In the genomic region with DNA sequence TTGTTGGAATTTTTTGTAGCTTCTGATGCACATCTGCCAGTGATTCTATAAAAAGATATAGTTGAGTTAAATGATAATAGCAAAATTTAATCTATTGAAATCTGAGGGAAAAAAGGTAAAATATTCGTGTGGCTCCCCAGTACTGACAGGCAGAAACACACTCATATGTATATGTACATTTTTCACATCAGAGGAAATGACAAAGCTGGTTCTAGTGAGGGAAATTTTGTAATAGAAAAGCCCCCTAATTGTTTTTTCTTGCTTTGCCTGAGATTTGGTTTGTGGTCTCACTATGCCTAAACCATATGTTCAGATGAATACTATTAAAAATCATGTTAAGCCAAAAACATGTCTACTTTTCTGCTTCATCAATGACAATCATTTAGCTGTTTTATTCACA, we compare ENCODE assay signal across 14 cellular contexts.
DNase-seq lines count a peak whose midpoint lies in the region; ATAC-seq and TF ChIP-seq lines count a peak whose summit lies in the region.
"Had no signal": no experiment of that assay in that cellular context is flagged by ENCODE, and none has a peak within 500 bp of the region (broad histone marks: within the 10 kb centered on the region; RNA-seq: fewer than 3 reads in every experiment).

No MANE protein-coding gene starts in this region.

- no peak overlapping the region for H3K27ac Mint-ChIP-seq in stimulated activated naive CD8-positive, alpha-beta T cell treated with anti-CD3 and anti-CD28 coated beads, Interleukin-15, amount 100 ng/mL, for 72 hours
- peak overlapping the region in 4 of 5 experiments; percentile 40 to 92 (median 77) for H3K27ac Mint-ChIP-seq in brain
- H3K27ac Mint-ChIP-seq: CD14-positive monocyte; CD8-positive, alpha-beta T cell; H9 had no signal

- no peaks in the 10 kb centered on the region for H3K9me3 Mint-ChIP-seq in stimulated activated naive CD8-positive, alpha-beta T cell treated with anti-CD3 and anti-CD28 coated beads, Interleukin-15, amount 100 ng/mL, for 72 hours
- no peaks in the 10 kb centered on the region for H3K9me3 Mint-ChIP-seq in brain
- H3K9me3 Mint-ChIP-seq: CD14-positive monocyte; CD8-positive, alpha-beta T cell; H9 had no signal

- H3K36me3 Mint-ChIP-seq in brain: peaks cover 57% of the 10 kb centered on the region

- H3K27me3 Mint-ChIP-seq in stimulated activated naive CD8-positive, alpha-beta T cell treated with anti-CD3 and anti-CD28 coated beads, Interleukin-15, amount 100 ng/mL, for 72 hours: no peaks in the 10 kb centered on the region
- no peaks in the 10 kb centered on the region for H3K27me3 Mint-ChIP-seq in brain

- no peaks in the 10 kb centered on the region for H3K4me1 Mint-ChIP-seq in stimulated activated naive CD8-positive, alpha-beta T cell treated with anti-CD3 and anti-CD28 coated beads, Interleukin-15, amount 100 ng/mL, for 72 hours
- H3K4me1 Mint-ChIP-seq in brain: peaks cover 7% of the 10 kb centered on the region
- H3K4me1 Mint-ChIP-seq: H9 had no signal

- peak; percentile 66 for ATAC-seq in stimulated activated naive CD8-positive, alpha-beta T cell treated with anti-CD3 and anti-CD28 coated beads, Interleukin-15, amount 100 ng/mL, for 72 hours
- no peak for ATAC-seq in stimulated activated naive CD8-positive, alpha-beta T cell treated with anti-CD3 and anti-CD28 coated beads, Interleukin-15, Interleukin-2, amounts not matched to agents 100 U/mL and 50 U/mL, for 24 hours
- ATAC-seq in GM18868 (IDR thresholded peaks at IDR 0.05; ENCODE audit: unreplicated experiment): peak; percentile 30
- no peak for ATAC-seq in HG03520 (IDR thresholded peaks at IDR 0.05; ENCODE audit: unreplicated experiment)
- no peak for ATAC-seq in GM21423 (IDR thresholded peaks at IDR 0.05; ENCODE audit: unreplicated experiment)
- ATAC-seq: CD8-positive, alpha-beta T cell had no signal

- no peak overlapping the region for H3K4me3 Mint-ChIP-seq in stimulated activated naive CD8-positive, alpha-beta T cell treated with anti-CD3 and anti-CD28 coated beads, Interleukin-15, amount 100 ng/mL, for 72 hours
- H3K4me3 Mint-ChIP-seq in brain: peak overlapping the region in 2 of 5 experiments; percentile 49 to 62
- H3K4me3 Mint-ChIP-seq: CD14-positive monocyte; CD8-positive, alpha-beta T cell; H9 had no signal

- no peak for DNase-seq in stimulated activated naive CD8-positive, alpha-beta T cell treated with anti-CD3 and anti-CD28 coated beads, Interleukin-15, amount 100 ng/mL, for 72 hours
- no peak for DNase-seq in stimulated activated naive CD8-positive, alpha-beta T cell treated with anti-CD3 and anti-CD28 coated beads, Interleukin-15, Interleukin-2, amounts not matched to agents 100 U/mL and 50 U/mL, for 24 hours
- DNase-seq in occipital lobe (lab: John Stamatoyannopoulos, UW): no peak
- DNase-seq: 8988T; Calu3; CD8-positive, alpha-beta T cell; DMS79 treated with DMSO at 0.1 percent for 48 hours; GF-D8; H9 had no signal

- no peak for TF ChIP-seq CTCF in brain (conservative IDR thresholded peaks at IDR 0.05)

Comparison
In these comparisons a context has a peak if more than half of its experiments do, and no peak if none do; other contexts are left out.
1. ATAC-seq: peak in stimulated activated naive CD8-positive, alpha-beta T cell treated with anti-CD3 and anti-CD28 coated beads, Interleukin-15, amount 100 ng/mL, for 72 hours (single experiment) and GM18868 (single experiment); none in stimulated activated naive CD8-positive, alpha-beta T cell treated with anti-CD3 and anti-CD28 coated beads, Interleukin-15, Interleukin-2, amounts not matched to agents 100 U/mL and 50 U/mL, for 24 hours (single experiment), HG03520 (single experiment) and GM21423 (single experiment).
2. H3K27ac Mint-ChIP-seq: peak in brain (4 of 5); none in stimulated activated naive CD8-positive, alpha-beta T cell treated with anti-CD3 and anti-CD28 coated beads, Interleukin-15, amount 100 ng/mL, for 72 hours (0 of 2).